22 cellular contexts compared by ENCODE assay signal in the genomic region with DNA sequence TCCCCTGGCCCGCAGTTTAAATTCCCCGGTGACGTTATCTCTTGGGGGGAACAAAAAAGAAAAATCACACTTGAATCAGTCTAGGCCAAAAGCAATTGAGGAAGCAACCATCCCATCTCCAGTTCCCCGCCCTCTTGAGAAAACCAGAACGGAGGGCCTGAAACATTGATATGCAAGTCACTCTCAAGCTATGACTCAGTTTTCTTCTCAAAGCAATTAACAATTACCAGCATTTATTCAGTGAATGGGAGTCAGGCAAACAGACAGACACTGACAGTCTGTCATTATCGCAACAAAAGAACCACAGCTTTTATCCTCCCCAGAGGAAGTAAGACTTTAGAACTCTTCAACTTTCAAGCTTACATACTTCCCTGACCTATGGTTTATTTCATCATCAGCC.
DNase-seq lines count a peak whose midpoint lies in the region; FAIRE-seq and TF ChIP-seq lines count a peak whose summit lies in the region.
"Had no signal": no experiment of that assay in that cellular context is flagged by ENCODE, and none has a peak within 500 bp of the region (broad histone marks: within the 10 kb centered on the region; RNA-seq: fewer than 3 reads in every experiment).

No MANE protein-coding gene starts in this region.

- H3K9me3 Mint-ChIP-seq in activated CD4-positive, alpha-beta T cell treated with anti-CD3 and anti-CD28 coated beads, Interleukin-2, amount 10 ng/mL, durations not matched to agents 24 days and 14 days = no peaks in the 10 kb centered on the region
- H3K9me3 Mint-ChIP-seq: activated T-helper 17 cell treated with anti-CD3 and anti-CD28 coated beads, Interleukin-2, amount 50 U/mL, for 72 hours; memory B cell had no signal

- H3K4me3 ChIP-seq in HUES6 (ENCODE audit: low read depth, low read length) (no peak overlapping the region), OCI-LY3 (ENCODE audit: low read length) (no peak overlapping the region), bronchial epithelial cell (ENCODE audit: low read depth, low read length) (no peak overlapping the region)
- H3K4me3 ChIP-seq: coronary artery, ovary, PC-9, sigmoid colon, tibial nerve had no signal

- no peaks in the 10 kb centered on the region for H3K4me1 Mint-ChIP-seq in activated CD4-positive, alpha-beta T cell treated with anti-CD3 and anti-CD28 coated beads, Interleukin-2, amount 10 ng/mL, durations not matched to agents 24 days and 14 days
- H3K4me1 Mint-ChIP-seq: activated T-helper 17 cell treated with anti-CD3 and anti-CD28 coated beads, Interleukin-2, amount 50 U/mL, for 72 hours; memory B cell had no signal

- H3K4me3 Mint-ChIP-seq in activated CD4-positive, alpha-beta T cell treated with anti-CD3 and anti-CD28 coated beads, Interleukin-2, amount 10 ng/mL, durations not matched to agents 24 days and 14 days = no peak overlapping the region
- H3K4me3 Mint-ChIP-seq: activated T-helper 17 cell treated with anti-CD3 and anti-CD28 coated beads, Interleukin-2, amount 50 U/mL, for 72 hours; memory B cell had no signal

- no peak overlapping the region for H2AFZ ChIP-seq in OCI-LY3 (ENCODE audit: low read depth, low read length)
- H2AFZ ChIP-seq: PC-9 had no signal

- DNase-seq in bronchial epithelial cell (ENCODE audit: low read depth) (peak; percentile 12), renal cortical epithelial cell (ENCODE audit: low read depth) (peak; percentile 71), NCI-H446 (lab: John Stamatoyannopoulos, UW) (no peak), NCI-H2029 (lab: John Stamatoyannopoulos, UW) (no peak), COLO668 (lab: John Stamatoyannopoulos, UW; ENCODE audit: unreplicated experiment) (no peak)
- no peak for DNase-seq in activated CD4-positive, alpha-beta T cell treated with anti-CD3 and anti-CD28 coated beads, Interleukin-2, amount 10 ng/mL, durations not matched to agents 24 days and 14 days
- DNase-seq: HCEC 1CT; hippocampal formation; NCI-H1694 treated with DMSO at 0.1 percent for 48 hours; NCI-H510A treated with DMSO at 0.1 percent for 48 hours; ovary; PC-9; sigmoid colon; stimulated activated naive CD4-positive, alpha-beta T cell treated with Interleukin-2 at 50 U/mL for 16 hours; T-helper 9 cell had no signal

- H3K9me3 ChIP-seq in HUES6 (ENCODE audit: control insufficient read depth, insufficient read depth, low read depth, low read length) = no peaks in the 10 kb centered on the region
- no peaks in the 10 kb centered on the region for H3K9me3 ChIP-seq in OCI-LY3 (ENCODE audit: insufficient read depth, low read length)
- H3K9me3 ChIP-seq: ovary, sigmoid colon, tibial nerve had no signal

- no peak for FAIRE-seq in bronchial epithelial cell (lab: Jason Lieb, UNC)
- FAIRE-seq: keratinocyte had no signal

- TF ChIP-seq CTCF in OCI-LY3 (IDR thresholded peaks at IDR 0.05; ENCODE audit: low read depth, low read length) (no peak), bronchial epithelial cell (IDR thresholded peaks at IDR 0.05; ENCODE audit: insufficient read depth, low read length, severe bottlenecking) (no peak)

- 0 out of 2 replicates have a peak overlapping the region, but pooled peaks have one; percentile 45 for H3K27ac ChIP-seq in HUES6 (ENCODE audit: low read depth, low read length)
- no peak overlapping the region for H3K27ac ChIP-seq in OCI-LY3 (ENCODE audit: low read length)
- H3K27ac ChIP-seq: coronary artery, ovary, PC-9, sigmoid colon, tibial nerve had no signal

- H3K27me3 ChIP-seq in HUES6 (ENCODE audit: control insufficient read depth, insufficient read depth, low read length) (no peaks in the 10 kb centered on the region), OCI-LY3 (ENCODE audit: low read depth, low read length) (no peaks in the 10 kb centered on the region), bronchial epithelial cell (ENCODE audit: control insufficient read depth, insufficient read depth, low read length) (no peaks in the 10 kb centered on the region)
- H3K27me3 ChIP-seq: ovary, sigmoid colon, tibial nerve had no signal

- H3K4me1 ChIP-seq in HUES6 (ENCODE audit: control insufficient read depth, insufficient read depth, low read length) (peaks cover 9% of the 10 kb centered on the region; the same call in 1 of the 2 replicates), OCI-LY3 (ENCODE audit: low read length) (peaks cover 9% of the 10 kb centered on the region)
- H3K4me1 ChIP-seq: sigmoid colon, tibial nerve had no signal

- peak overlapping the region; percentile 35; the same call in 1 of the 2 replicates for H3K4me2 ChIP-seq in OCI-LY3 (ENCODE audit: low read length)
- H3K4me2 ChIP-seq: PC-9 had no signal

- H3K36me3 ChIP-seq in HUES6 (ENCODE audit: control insufficient read depth, insufficient read depth, low read length) (no peaks in the 10 kb centered on the region), OCI-LY3 (replicated peaks; ENCODE audit: low read depth, low read length) (no peaks in the 10 kb centered on the region), bronchial epithelial cell (ENCODE audit: control insufficient read depth, insufficient read depth, low read length) (no peaks in the 10 kb centered on the region)
- H3K36me3 ChIP-seq: ovary, sigmoid colon, tibial nerve had no signal

- H3K27me3 Mint-ChIP-seq in activated CD4-positive, alpha-beta T cell treated with anti-CD3 and anti-CD28 coated beads, Interleukin-2, amount 10 ng/mL, durations not matched to agents 24 days and 14 days = peaks cover 3% of the 10 kb centered on the region

- H3K9ac ChIP-seq in HUES6 (ENCODE audit: low read length) (no peak overlapping the region), OCI-LY3 (ENCODE audit: low read length) (no peak overlapping the region)

- intact Hi-C loops in activated CD4-positive, alpha-beta T cell treated with anti-CD3 and anti-CD28 coated beads, Interleukin-2, amount 10 ng/mL, durations not matched to agents 24 days and 14 days (cut with micrococcal nuclease) = no loop called here

- no peaks in the 10 kb centered on the region for H4K20me1 ChIP-seq in OCI-LY3 (ENCODE audit: insufficient read depth, low read length)

- H3K36me3 Mint-ChIP-seq in activated CD4-positive, alpha-beta T cell treated with anti-CD3 and anti-CD28 coated beads, Interleukin-2, amount 10 ng/mL, durations not matched to agents 24 days and 14 days (ENCODE audit: low read depth) = no peaks in the 10 kb centered on the region
- H3K36me3 Mint-ChIP-seq: memory B cell had no signal

- H3K79me2 ChIP-seq in OCI-LY3 (ENCODE audit: low read length) = no peaks in the 10 kb centered on the region

- no peak overlapping the region for H3K27ac Mint-ChIP-seq in activated CD4-positive, alpha-beta T cell treated with anti-CD3 and anti-CD28 coated beads, Interleukin-2, amount 10 ng/mL, durations not matched to agents 24 days and 14 days
- H3K27ac Mint-ChIP-seq: activated T-helper 17 cell treated with anti-CD3 and anti-CD28 coated beads, Interleukin-2, amount 50 U/mL, for 72 hours; memory B cell had no signal

Comparison
In these comparisons a context has a peak if more than half of its experiments do, and no peak if none do; other contexts are left out.
1. DNase-seq: peak in bronchial epithelial cell (single experiment) and renal cortical epithelial cell (single experiment); none in NCI-H446 (0 of 2), NCI-H2029 (single experiment), activated CD4-positive, alpha-beta T cell treated with anti-CD3 and anti-CD28 coated beads, Interleukin-2, amount 10 ng/mL, durations not matched to agents 24 days and 14 days (single experiment) and COLO668 (single experiment).